12 cellular contexts compared by ENCODE assay signal in genomic region chr12:9951026-9951652, GRCh38. TPM values are rescaled to one million over a fixed set of nuclear protein-coding genes. Genes with fewer than 3 reads are reported as not detected.
A peak's percentile ranks its signal among the peaks of the same experiment; 100 is the strongest.
DNase-seq lines count a peak whose midpoint lies in the region; ATAC-seq and TF ChIP-seq lines count a peak whose summit lies in the region.
"Had no signal": no experiment of that assay in that cellular context is flagged by ENCODE, and none has a peak within 500 bp of the region (broad histone marks: within the 10 kb centered on the region; RNA-seq: fewer than 3 reads in every experiment).

No MANE protein-coding gene starts in this region.

- H3K4me3 ChIP-seq in neutrophil (ENCODE audit: low read depth in 1 of 2, low read length in 1 of 2) (no peak overlapping the region), thyroid gland (replicated peaks in 1 of 3) (no peak overlapping the region)

- peak overlapping the region; percentile 41 for H3K27ac ChIP-seq in neutrophil
- no peak overlapping the region for H3K27ac ChIP-seq in thyroid gland
- H3K27ac ChIP-seq: KMS-11 had no signal

- peaks cover 39 to 47% of the 10 kb centered on the region in 2 experiments for H3K4me1 ChIP-seq in neutrophil (ENCODE audit: control insufficient read depth in 1 of 2, insufficient read depth in 1 of 2, low read depth in 1 of 2, low read length in 1 of 2)
- H3K4me1 ChIP-seq in thyroid gland: no peaks in the 10 kb centered on the region

- DNase-seq in GF-D8 (lab: John Stamatoyannopoulos, UW): peak; percentile 3
- peak; percentile 9 for DNase-seq in activated CD8-positive, alpha-beta memory T cell treated with anti-CD3 and anti-CD28 coated beads, Interleukin-2, amount 50 U/mL, for 24 hours (ENCODE audit: extremely low read depth)
- no peak for DNase-seq in NCI-H748 treated with DMSO at 0.1 percent for 48 hours (lab: John Stamatoyannopoulos, UW)
- no peak for DNase-seq in NCI-H2029 (lab: John Stamatoyannopoulos, UW)
- DNase-seq in thyroid gland: no peak
- DNase-seq in posterior vena cava (ENCODE audit: low spot score): no peak
- DNase-seq: effector CD4-positive, alpha-beta T cell; naive B cell had no signal

- no peak for TF ChIP-seq CTCF in neutrophil (IDR thresholded peaks at IDR 0.05)
- no peak for TF ChIP-seq CTCF in thyroid gland (IDR thresholded peaks at IDR 0.05)

- no peaks in the 10 kb centered on the region for H3K9me3 ChIP-seq in neutrophil
- no peaks in the 10 kb centered on the region for H3K9me3 ChIP-seq in thyroid gland

- 79 to 80% methylated on average over 5 of the region's 5 CpGs for WGBS in thyroid gland, 2 donors

- ATAC-seq in HG03571 (IDR thresholded peaks at IDR 0.05; ENCODE audit: unreplicated experiment): peak; percentile 43

- H3K36me3 ChIP-seq in neutrophil: no peaks in the 10 kb centered on the region
- H3K36me3 ChIP-seq in thyroid gland: no peaks in the 10 kb centered on the region

- no peaks in the 10 kb centered on the region for H3K27me3 ChIP-seq in neutrophil
- H3K27me3 ChIP-seq in thyroid gland: no peaks in the 10 kb centered on the region

- intact Hi-C loops in thyroid gland (cut with DNase I) (no loop called here), posterior vena cava (cut with DNase I) (no loop called here)

- no peak for TF ChIP-seq POLR2A in thyroid gland (IDR thresholded peaks at IDR 0.05)

RNA-seq across cellular contexts. Expression of gene CLEC2A, which starts 19.0 kb away (rescaled TPM):
- total RNA-seq in thyroid gland (not detected), posterior vena cava (not detected)
- total RNA-seq: OCI-LY7 had no signal

RNA-seq across cellular contexts. Expression of gene CLEC12A, which starts 20.1 kb away (rescaled TPM):
- under 1 TPM in 1 of 4 donors, not detected in 3; 0.22 TPM for total RNA-seq in thyroid gland
- 1 to 10 TPM; 2.0 to 5.0 TPM for total RNA-seq in posterior vena cava
- total RNA-seq: OCI-LY7 had no signal

RNA-seq across cellular contexts. Expression of gene CLEC1B, which starts 47.8 kb away (rescaled TPM):
- total RNA-seq in thyroid gland (not detected), posterior vena cava (not detected)
- total RNA-seq: OCI-LY7 had no signal

RNA-seq across cellular contexts. Expression of gene CLEC12B, which starts 59.3 kb away (rescaled TPM):
- total RNA-seq in thyroid gland (under 1 TPM in 1 of 4 donors, not detected in 3; 0.54 TPM), posterior vena cava (under 1 TPM in 1 of 2 donors, not detected in 1; 0.88 TPM)
- total RNA-seq: OCI-LY7 had no signal

Comparison
In these comparisons a context has a peak if more than half of its experiments do, and no peak if none do; other contexts are left out.
1. DNase-seq: peak in GF-D8 (single experiment) and activated CD8-positive, alpha-beta memory T cell treated with anti-CD3 and anti-CD28 coated beads, Interleukin-2, amount 50 U/mL, for 24 hours (single experiment); none in NCI-H748 treated with DMSO at 0.1 percent for 48 hours (single experiment), NCI-H2029 (single experiment), thyroid gland (0 of 2) and posterior vena cava (single experiment).